12 cellular contexts compared by ENCODE assay signal in the genomic region with DNA sequence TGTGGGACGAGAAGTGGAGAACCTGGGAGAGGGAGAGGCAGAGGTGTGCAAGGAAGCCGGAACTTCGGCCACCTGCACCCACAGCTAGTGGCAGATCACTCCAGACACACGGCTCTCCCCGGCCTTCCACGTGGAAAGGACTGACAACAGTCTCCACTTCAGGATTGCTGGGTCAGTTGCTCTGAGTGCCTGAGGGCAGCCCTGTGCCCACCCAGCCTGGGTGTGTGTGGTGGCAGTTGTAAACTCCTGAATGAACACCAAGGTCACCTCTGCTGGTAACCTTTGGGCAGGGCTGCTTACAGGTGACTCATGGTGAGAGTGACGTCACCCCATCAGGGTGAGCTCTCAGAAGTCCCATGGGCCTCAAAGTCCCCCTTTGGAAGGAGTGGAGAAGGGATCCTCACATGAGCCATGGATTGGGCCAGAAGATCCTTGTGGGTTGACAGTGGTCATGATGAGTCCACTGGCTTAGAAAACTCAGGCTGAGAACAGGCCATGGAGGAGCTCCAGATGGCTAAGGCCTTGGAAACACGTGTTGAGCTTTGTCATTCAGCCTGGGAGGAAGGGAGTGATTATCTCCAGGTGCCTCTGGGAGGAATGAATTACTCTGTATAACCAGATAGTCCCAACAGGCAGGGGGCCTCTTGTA.
DNase-seq lines count a peak whose midpoint lies in the region; ATAC-seq and TF ChIP-seq lines count a peak whose summit lies in the region.
"Had no signal": no experiment of that assay in that cellular context is flagged by ENCODE, and none has a peak within 500 bp of the region (broad histone marks: within the 10 kb centered on the region; RNA-seq: fewer than 3 reads in every experiment).

No MANE protein-coding gene starts in this region.

- H3K36me3 ChIP-seq in Peyer's patch (peaks cover 0 to 17% (median 0%) of the 10 kb centered on the region in 3 donors), tibial artery (peaks cover 4 to 27% (median 18%) of the 10 kb centered on the region in 3 donors)

- H3K4me3 Mint-ChIP-seq in stimulated activated naive CD8-positive, alpha-beta T cell treated with anti-CD3 and anti-CD28 coated beads, Interleukin-15, amount 100 ng/mL, for 72 hours: no peak overlapping the region
- H3K4me3 Mint-ChIP-seq: brain had no signal

- no peaks in the 10 kb centered on the region for H3K9me3 Mint-ChIP-seq in stimulated activated naive CD8-positive, alpha-beta T cell treated with anti-CD3 and anti-CD28 coated beads, Interleukin-15, amount 100 ng/mL, for 72 hours
- H3K9me3 Mint-ChIP-seq: brain had no signal

- H3K27me3 ChIP-seq in Peyer's patch (no peaks in the 10 kb centered on the region), tibial artery (no peaks in the 10 kb centered on the region)

- H3K4me1 ChIP-seq in Peyer's patch: peaks cover 0 to 9% (median 0%) of the 10 kb centered on the region in 4 donors
- H3K4me1 ChIP-seq in tibial artery: peaks cover 0 to 51% (median 31%) of the 10 kb centered on the region in 4 donors

- DNase-seq in left ventricle myocardium superior (no peak), left cardiac atrium (no peak), Peyer's patch (peak in 2 of 3 donors; percentile 62 to 83), fibroblast of mammary gland (ENCODE audit: low read depth) (peak; percentile 78), tibial artery (no peak)
- no peak for DNase-seq in stimulated activated naive CD8-positive, alpha-beta T cell treated with anti-CD3 and anti-CD28 coated beads, Interleukin-15, amount 100 ng/mL, for 72 hours
- DNase-seq: hippocampal formation, NCI-H1694 had no signal

- H3K27ac Mint-ChIP-seq in stimulated activated naive CD8-positive, alpha-beta T cell treated with anti-CD3 and anti-CD28 coated beads, Interleukin-15, amount 100 ng/mL, for 72 hours: peak overlapping the region in 1 of 2 donors; percentile 33
- H3K27ac Mint-ChIP-seq: brain had no signal

- peak; percentile 11 for ATAC-seq in left ventricle myocardium superior
- ATAC-seq in left cardiac atrium: no peak
- ATAC-seq in stimulated activated naive CD8-positive, alpha-beta T cell treated with anti-CD3 and anti-CD28 coated beads, Interleukin-15, amount 100 ng/mL, for 72 hours: peak; percentile 65
- no peak for ATAC-seq in HG03342 (IDR thresholded peaks at IDR 0.05; ENCODE audit: unreplicated experiment)
- no peak for ATAC-seq in GM21515 (IDR thresholded peaks at IDR 0.05; ENCODE audit: unreplicated experiment)

- H3K27me3 Mint-ChIP-seq in stimulated activated naive CD8-positive, alpha-beta T cell treated with anti-CD3 and anti-CD28 coated beads, Interleukin-15, amount 100 ng/mL, for 72 hours: no peaks in the 10 kb centered on the region
- H3K27me3 Mint-ChIP-seq: brain had no signal

- H3K27ac ChIP-seq in Peyer's patch: peak overlapping the region in 2 of 4 donors; percentile 55 to 83
- H3K27ac ChIP-seq in tibial artery: no peak overlapping the region
- H3K27ac ChIP-seq: psoas muscle had no signal

- H3K9me3 ChIP-seq in Peyer's patch (no peaks in the 10 kb centered on the region), tibial artery (no peaks in the 10 kb centered on the region)
- H3K9me3 ChIP-seq: psoas muscle had no signal

- TF ChIP-seq POLR2A in Peyer's patch (IDR thresholded peaks at IDR 0.05): no peak

- no peak overlapping the region for H3K4me3 ChIP-seq in Peyer's patch
- no peak overlapping the region for H3K4me3 ChIP-seq in fibroblast of mammary gland (ENCODE audit: control insufficient read depth, low read depth, low read length)
- H3K4me3 ChIP-seq in tibial artery: no peak overlapping the region
- H3K4me3 ChIP-seq: psoas muscle had no signal

- intact Hi-C loops in left ventricle myocardium superior (cut with micrococcal nuclease) (no loop called here), left cardiac atrium (cut with DNase I) (no loop called here), tibial artery (cut with DNase I; ENCODE audit: low total_unique reads) (no loop called here)

- TF ChIP-seq CTCF in Peyer's patch (IDR thresholded peaks at IDR 0.05) (no peak), fibroblast of mammary gland (conservative IDR thresholded peaks at IDR 0.05; ENCODE audit: control insufficient read depth, insufficient read depth, low read depth, low read length) (no peak), tibial artery (IDR thresholded peaks at IDR 0.05) (no peak)

- H3K4me1 Mint-ChIP-seq in stimulated activated naive CD8-positive, alpha-beta T cell treated with anti-CD3 and anti-CD28 coated beads, Interleukin-15, amount 100 ng/mL, for 72 hours: peaks cover 77% of the 10 kb centered on the region

Comparison
In these comparisons a context has a peak if more than half of its experiments do, and no peak if none do; other contexts are left out.
1. ATAC-seq: peak in left ventricle myocardium superior (single experiment) and stimulated activated naive CD8-positive, alpha-beta T cell treated with anti-CD3 and anti-CD28 coated beads, Interleukin-15, amount 100 ng/mL, for 72 hours (single experiment); none in left cardiac atrium (0 of 2), HG03342 (single experiment) and GM21515 (single experiment).
2. DNase-seq: peak in Peyer's patch (2 of 3) and fibroblast of mammary gland (single experiment); none in left ventricle myocardium superior (single experiment), left cardiac atrium (single experiment), stimulated activated naive CD8-positive, alpha-beta T cell treated with anti-CD3 and anti-CD28 coated beads, Interleukin-15, amount 100 ng/mL, for 72 hours (0 of 2) and tibial artery (0 of 2).